In the genomic region with DNA sequence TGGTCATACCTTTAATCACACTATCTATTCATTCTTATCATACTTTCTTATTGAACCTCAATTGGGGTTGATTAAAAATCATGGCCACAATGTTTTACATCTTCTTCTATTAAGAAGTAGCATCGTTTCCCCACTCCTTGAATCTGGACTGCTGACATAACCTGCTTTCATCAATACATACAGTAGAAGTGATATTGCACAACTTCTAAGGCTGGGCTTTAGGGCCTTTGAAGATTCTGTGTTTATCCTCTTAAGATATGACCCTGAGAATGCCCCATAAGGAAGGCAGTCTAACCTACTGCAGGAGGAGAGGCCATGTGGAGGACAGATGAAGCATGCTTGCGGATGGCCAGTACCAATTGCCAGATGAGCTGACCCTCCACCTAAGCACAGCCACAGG, we compare ENCODE assay signal across 39 cellular contexts.
"Had no signal": no experiment of that assay in that cellular context is flagged by ENCODE, and none has a peak within 500 bp of the region (broad histone marks: within the 10 kb centered on the region; RNA-seq: fewer than 3 reads in every experiment).

No MANE protein-coding gene starts in this region.

- H3K27me3 ChIP-seq: adrenal gland, ascending aorta, body of pancreas, brain microvascular endothelial cell, breast epithelium, cardiac muscle cell had no signal

- ATAC-seq: activated naive CD4-positive, alpha-beta T cell treated with anti-CD3 and anti-CD28 coated beads, Interleukin-2, amount 50 U/mL, for 72 hours; activated naive CD8-positive, alpha-beta T cell treated with anti-CD3 and anti-CD28 coated beads, Interleukin-2, amount 50 U/mL, for 24 hours; activated T-cell treated with anti-CD3 and anti-CD28 coated beads, Interleukin-2, amount 50 U/mL, for 4 hours; activated T-cell treated with anti-CD3 and anti-CD28 coated beads, Interleukin-2, amount 50 U/mL, for 72 hours; activated T-helper 17 cell treated with anti-CD3 and anti-CD28 coated beads, Interleukin-2, amount 50 U/mL, for 72 hours; body of pancreas had no signal

- H3K27ac Mint-ChIP-seq: activated naive CD4-positive, alpha-beta T cell treated with anti-CD3 and anti-CD28 coated beads for 36 hours; activated naive CD4-positive, alpha-beta T cell treated with anti-CD3 and anti-CD28 coated beads, Interleukin-2, amount 10 ng/mL, durations not matched to agents 7 days and 5 days; activated naive CD4-positive, alpha-beta T cell treated with anti-CD3 and anti-CD28 coated beads, Interleukin-2, amount 50 U/mL, for 24 hours; activated naive CD4-positive, alpha-beta T cell treated with anti-CD3 and anti-CD28 coated beads, Interleukin-2, amount 50 U/mL, for 72 hours; activated naive CD8-positive, alpha-beta T cell; activated naive CD8-positive, alpha-beta T cell treated with anti-CD3 and anti-CD28 coated beads for 36 hours; activated naive CD8-positive, alpha-beta T cell treated with anti-CD3 and anti-CD28 coated beads, Interleukin-2, amount 10 ng/mL, durations not matched to agents 7 days and 5 days; activated naive CD8-positive, alpha-beta T cell treated with anti-CD3 and anti-CD28 coated beads, Interleukin-2, amount 50 U/mL, for 24 hours; activated T-cell treated with anti-CD3 and anti-CD28 coated beads, Interleukin-2, amount 50 U/mL, for 24 hours; activated T-cell treated with anti-CD3 and anti-CD28 coated beads, Interleukin-2, amount 50 U/mL, for 72 hours; activated T-helper 1 cell treated with anti-CD3 and anti-CD28 coated beads, Interleukin-12 subunit alpha, Interleukin-12 subunit beta, Interleukin-2, Interleukin-4 antibody, amounts not matched to agents 30 ng/mL and 10 ng/mL and 1 ng/mL, durations not matched to agents 14 hours and 24 hours and 36 hours; activated T-helper 17 cell treated with anti-CD3 and anti-CD28 coated beads, Interleukin-2, amount 50 U/mL, for 72 hours; activated T-helper 2 cell treated with anti-CD3 and anti-CD28 coated beads, Interferon-gamma antibody, Interleukin-2, Interleukin-4, amounts not matched to agents 10 μg/mL and 5 μg/mL and 100 μg/mL, durations not matched to agents 14 hours and 24 hours and 36 hours; brain had no signal

- H3K9me3 ChIP-seq: adrenal gland, ascending aorta, body of pancreas, breast epithelium had no signal

- FAIRE-seq: astrocyte, bronchial epithelial cell had no signal

- H3K4me1 Mint-ChIP-seq: activated naive CD4-positive, alpha-beta T cell treated with anti-CD3 and anti-CD28 coated beads, Interleukin-2, amount 10 ng/mL, durations not matched to agents 7 days and 5 days; activated naive CD4-positive, alpha-beta T cell treated with anti-CD3 and anti-CD28 coated beads, Interleukin-2, amount 50 U/mL, for 24 hours; activated naive CD8-positive, alpha-beta T cell treated with anti-CD3 and anti-CD28 coated beads for 36 hours; activated naive CD8-positive, alpha-beta T cell treated with anti-CD3 and anti-CD28 coated beads, Interleukin-2, amount 10 ng/mL, durations not matched to agents 7 days and 5 days; activated naive CD8-positive, alpha-beta T cell treated with anti-CD3 and anti-CD28 coated beads, Interleukin-2, amount 50 U/mL, for 24 hours; activated T-helper 17 cell treated with anti-CD3 and anti-CD28 coated beads, Interleukin-2, amount 50 U/mL, for 72 hours; brain; central memory CD8-positive, alpha-beta T cell had no signal

- H3K27ac ChIP-seq: adrenal gland, ascending aorta, body of pancreas, brain microvascular endothelial cell, breast epithelium, cardiac muscle cell had no signal

- H3K4me3 ChIP-seq: adrenal gland, ascending aorta, body of pancreas, breast epithelium, cardiac muscle cell had no signal

- H3K4me1 ChIP-seq: adrenal gland, ascending aorta, body of pancreas, breast epithelium had no signal

- H3K36me3 Mint-ChIP-seq: activated naive CD4-positive, alpha-beta T cell treated with anti-CD3 and anti-CD28 coated beads, Interleukin-2, amount 10 ng/mL, durations not matched to agents 7 days and 5 days; activated naive CD4-positive, alpha-beta T cell treated with anti-CD3 and anti-CD28 coated beads, Interleukin-2, amount 50 U/mL, for 24 hours; activated naive CD4-positive, alpha-beta T cell treated with anti-CD3 and anti-CD28 coated beads, Interleukin-2, amount 50 U/mL, for 72 hours; activated naive CD8-positive, alpha-beta T cell; activated naive CD8-positive, alpha-beta T cell treated with anti-CD3 and anti-CD28 coated beads for 36 hours; activated naive CD8-positive, alpha-beta T cell treated with anti-CD3 and anti-CD28 coated beads, Interleukin-2, amount 10 ng/mL, durations not matched to agents 7 days and 5 days; brain had no signal

- H3K27me3 Mint-ChIP-seq: activated naive CD4-positive, alpha-beta T cell treated with anti-CD3 and anti-CD28 coated beads, Interleukin-2, amount 10 ng/mL, durations not matched to agents 7 days and 5 days; activated naive CD4-positive, alpha-beta T cell treated with anti-CD3 and anti-CD28 coated beads, Interleukin-2, amount 50 U/mL, for 24 hours; activated naive CD8-positive, alpha-beta T cell; activated naive CD8-positive, alpha-beta T cell treated with anti-CD3 and anti-CD28 coated beads for 36 hours; activated naive CD8-positive, alpha-beta T cell treated with anti-CD3 and anti-CD28 coated beads, Interleukin-2, amount 10 ng/mL, durations not matched to agents 7 days and 5 days; activated naive CD8-positive, alpha-beta T cell treated with anti-CD3 and anti-CD28 coated beads, Interleukin-2, amount 50 U/mL, for 24 hours; activated T-cell treated with anti-CD3 and anti-CD28 coated beads, Interleukin-2, amount 50 U/mL, for 24 hours; activated T-helper 17 cell treated with anti-CD3 and anti-CD28 coated beads, Interleukin-2, amount 50 U/mL, for 72 hours; brain; central memory CD8-positive, alpha-beta T cell had no signal

- H3K36me3 ChIP-seq: adrenal gland, ascending aorta, brain microvascular endothelial cell, breast epithelium, cardiac muscle cell had no signal

- H3K4me3 Mint-ChIP-seq: activated naive CD4-positive, alpha-beta T cell treated with anti-CD3 and anti-CD28 coated beads for 36 hours; activated naive CD4-positive, alpha-beta T cell treated with anti-CD3 and anti-CD28 coated beads, Interleukin-2, amount 10 ng/mL, durations not matched to agents 7 days and 5 days; activated naive CD4-positive, alpha-beta T cell treated with anti-CD3 and anti-CD28 coated beads, Interleukin-2, amount 50 U/mL, for 24 hours; activated naive CD8-positive, alpha-beta T cell; activated naive CD8-positive, alpha-beta T cell treated with anti-CD3 and anti-CD28 coated beads for 36 hours; activated naive CD8-positive, alpha-beta T cell treated with anti-CD3 and anti-CD28 coated beads, Interleukin-2, amount 10 ng/mL, durations not matched to agents 7 days and 5 days; activated naive CD8-positive, alpha-beta T cell treated with anti-CD3 and anti-CD28 coated beads, Interleukin-2, amount 50 U/mL, for 24 hours; activated T-cell treated with anti-CD3 and anti-CD28 coated beads, Interleukin-2, amount 50 U/mL, for 24 hours; activated T-cell treated with anti-CD3 and anti-CD28 coated beads, Interleukin-2, amount 50 U/mL, for 4 hours; activated T-cell treated with anti-CD3 and anti-CD28 coated beads, Interleukin-2, amount 50 U/mL, for 72 hours; activated T-helper 1 cell treated with anti-CD3 and anti-CD28 coated beads, Interleukin-12 subunit alpha, Interleukin-12 subunit beta, Interleukin-2, Interleukin-4 antibody, amounts not matched to agents 30 ng/mL and 10 ng/mL and 1 ng/mL, durations not matched to agents 14 hours and 24 hours and 36 hours; activated T-helper 17 cell treated with anti-CD3 and anti-CD28 coated beads, Interleukin-2, amount 50 U/mL, for 72 hours; brain; central memory CD8-positive, alpha-beta T cell had no signal

- DNase-seq: activated effector memory CD4-positive, alpha-beta T cell treated with anti-CD3 and anti-CD28 coated beads, Interleukin-2, amount 50 U/mL, for 16 hours; activated effector memory CD4-positive, alpha-beta T cell treated with Interleukin-2 at 50 U/mL for 16 hours; activated gamma-delta T cell treated with Interleukin-2 at 50 U/mL for 16 hours; activated naive CD4-positive, alpha-beta T cell; activated naive CD4-positive, alpha-beta T cell treated with anti-CD3 and anti-CD28 coated beads for 36 hours; activated naive CD4-positive, alpha-beta T cell treated with anti-CD3 and anti-CD28 coated beads, Interleukin-2, amount 10 ng/mL, durations not matched to agents 7 days and 5 days; activated naive CD4-positive, alpha-beta T cell treated with anti-CD3 and anti-CD28 coated beads, Interleukin-2, amount 50 U/mL, for 16 hours; activated naive CD4-positive, alpha-beta T cell treated with Interleukin-2 at 50 U/mL for 16 hours; activated naive CD8-positive, alpha-beta T cell treated with anti-CD3 and anti-CD28 coated beads for 36 hours; activated naive CD8-positive, alpha-beta T cell treated with anti-CD3 and anti-CD28 coated beads, Interleukin-2, amount 10 ng/mL, durations not matched to agents 7 days and 5 days; activated naive CD8-positive, alpha-beta T cell treated with anti-CD3 and anti-CD28 coated beads, Interleukin-2, amount 50 U/mL, for 24 hours; activated T-cell treated with anti-CD3 and anti-CD28 coated beads, Interleukin-2, amount 50 U/mL, for 1 hour; activated T-cell treated with anti-CD3 and anti-CD28 coated beads, Interleukin-2, amount 50 U/mL, for 24 hours; activated T-cell treated with anti-CD3 and anti-CD28 coated beads, Interleukin-2, amount 50 U/mL, for 4 hours; activated T-cell treated with anti-CD3 and anti-CD28 coated beads, Interleukin-2, amount 50 U/mL, for 48 hours; activated T-cell treated with anti-CD3 and anti-CD28 coated beads, Interleukin-2, amount 50 U/mL, for 72 hours; adrenal gland; amniotic stem cell; amygdala; anterior cingulate cortex; aorta; body of pancreas; brain microvascular endothelial cell; caudate nucleus; central memory CD4-positive, alpha-beta T cell; cerebellar nuclear complex had no signal
